ENCODE assay signal across 9 cellular contexts in genomic region chr4:2259036-2259540, GRCh38. TPM values are rescaled to one million over a fixed set of nuclear protein-coding genes. Genes with fewer than 3 reads are reported as not detected.
DNase-seq lines count a peak whose midpoint lies in the region; ATAC-seq and TF ChIP-seq lines count a peak whose summit lies in the region.
"Had no signal": no experiment of that assay in that cellular context is flagged by ENCODE, and none has a peak within 500 bp of the region (broad histone marks: within the 10 kb centered on the region; RNA-seq: fewer than 3 reads in every experiment).

No MANE protein-coding gene starts in this region.

- H3K9me3 ChIP-seq in right atrium auricular region (no peaks in the 10 kb centered on the region), gastrocnemius medialis (no peaks in the 10 kb centered on the region), OCI-LY7 (ENCODE audit: low read length) (no peaks in the 10 kb centered on the region), A673 (ENCODE audit: low read depth, low read length, poor library complexity, severe bottlenecking) (no peaks in the 10 kb centered on the region)

- H3K27me3 ChIP-seq in right atrium auricular region = no peaks in the 10 kb centered on the region
- no peaks in the 10 kb centered on the region for H3K27me3 ChIP-seq in gastrocnemius medialis
- no peaks in the 10 kb centered on the region for H3K27me3 ChIP-seq in A673 (replicated peaks; ENCODE audit: insufficient read depth, low read depth, low read length, poor library complexity)

- no peaks in the 10 kb centered on the region for H3K79me2 ChIP-seq in OCI-LY7 (ENCODE audit: insufficient read depth, low read depth, low read length)

- H3K36me3 ChIP-seq in right atrium auricular region (peaks cover 11% of the 10 kb centered on the region), gastrocnemius medialis (peaks cover 0 to 6% of the 10 kb centered on the region in 2 donors), OCI-LY7 (ENCODE audit: insufficient read depth, low read length) (no peaks in the 10 kb centered on the region), A673 (ENCODE audit: insufficient read depth, low read length, poor library complexity, severe bottlenecking) (no peaks in the 10 kb centered on the region)

- H3K27ac ChIP-seq in angular gyrus (ENCODE audit: low read depth, low read length) = peak overlapping the region; percentile 88
- H3K27ac ChIP-seq in right atrium auricular region = peak overlapping the region; percentile 87 to 93
- H3K27ac ChIP-seq in gastrocnemius medialis = peak overlapping the region; percentile 85 to 98 (median 94)
- H3K27ac ChIP-seq in OCI-LY7 (ENCODE audit: low read depth, low read length, poor library complexity, severe bottlenecking) = no peak overlapping the region
- H3K27ac ChIP-seq in A673 (ENCODE audit: low read depth, low read length, poor library complexity, severe bottlenecking) = no peak overlapping the region

- no peak for TF ChIP-seq POLR2A in gastrocnemius medialis (IDR thresholded peaks at IDR 0.05)

- peaks cover 0 to 75% of the 10 kb centered on the region in 2 donors for H3K4me1 ChIP-seq in right atrium auricular region
- peaks cover 60 to 83% of the 10 kb centered on the region in 2 donors for H3K4me1 ChIP-seq in gastrocnemius medialis
- peaks cover 14% of the 10 kb centered on the region for H3K4me1 ChIP-seq in OCI-LY7 (ENCODE audit: insufficient read depth, low read length, poor library complexity, severe bottlenecking)
- peaks cover 20% of the 10 kb centered on the region for H3K4me1 ChIP-seq in A673 (ENCODE audit: insufficient read depth, low read length, poor library complexity, severe bottlenecking)

- no peak overlapping the region for H2AFZ ChIP-seq in OCI-LY7 (ENCODE audit: low read length)

- no peak for ATAC-seq in gastrocnemius medialis

- peak; percentile 68 for DNase-seq in G401 (ENCODE audit: low spot score)
- DNase-seq in right atrium auricular region (ENCODE audit: low spot score) = no peak
- DNase-seq in gastrocnemius medialis = peak; percentile 1 to 10
- no peak for DNase-seq in OCI-LY7 (ENCODE audit: low spot score)
- DNase-seq in hypothalamus (lab: John Stamatoyannopoulos, UW) = no peak
- no peak for DNase-seq in A673 (ENCODE audit: low spot score)
- no peak for DNase-seq in amygdala (lab: John Stamatoyannopoulos, UW)
- DNase-seq: SIG-M5 had no signal

- POLR2A ChIA-PET in OCI-LY7 (lab: Charles Lee) (no interaction called here), A673 (lab: Charles Lee; ENCODE audit: low non-redundant PET) (no interaction called here)

- no peak for TF ChIP-seq CTCF in right atrium auricular region (IDR thresholded peaks at IDR 0.05)
- TF ChIP-seq CTCF in gastrocnemius medialis (IDR thresholded peaks at IDR 0.05 in 4 of 5, conservative IDR thresholded peaks at IDR 0.05 in 1 of 5) = no peak
- no peak for TF ChIP-seq CTCF in OCI-LY7 (conservative IDR thresholded peaks at IDR 0.05; ENCODE audit: low read length)
- no peak for TF ChIP-seq CTCF in A673 (conservative IDR thresholded peaks at IDR 0.05; ENCODE audit: low read depth, low read length)

- CTCF ChIA-PET in OCI-LY7 (lab: Charles Lee; ENCODE audit: unreplicated experiment) = no interaction called here
- CTCF ChIA-PET in A673 (lab: Charles Lee) = no interaction called here

- in situ Hi-C loops in G401 (cut with HindIII; ENCODE audit: low sequenced_read_pairs) (no loop called here), gastrocnemius medialis (cut with MboI; ENCODE audit: low sequenced_read_pairs in 4 of 4) (no loop called here)

- H3K9me2 ChIP-seq in OCI-LY7 (ENCODE audit: insufficient read depth, low read length) = no peaks in the 10 kb centered on the region

- no peak overlapping the region for H3K4me2 ChIP-seq in OCI-LY7 (ENCODE audit: low read length)

- H3K4me3 ChIP-seq in right atrium auricular region = peak overlapping the region in 1 of 2 donors; percentile 81
- H3K4me3 ChIP-seq in gastrocnemius medialis = peak overlapping the region; percentile 13 to 99 (median 62)
- no peak overlapping the region for H3K4me3 ChIP-seq in OCI-LY7 (ENCODE audit: low read depth, low read length, poor library complexity, severe bottlenecking)
- no peak overlapping the region for H3K4me3 ChIP-seq in A673 (ENCODE audit: low read depth, low read length, poor library complexity, severe bottlenecking)

- no peaks in the 10 kb centered on the region for H4K20me1 ChIP-seq in OCI-LY7 (ENCODE audit: insufficient read depth, low read length)

- no TSS peak for BruUV-seq in OCI-LY7 (replicated peaks; lab: Mats Ljungman, UMichigan)
- BruUV-seq in A673 (replicated peaks; lab: Mats Ljungman, UMichigan) = no TSS peak

- intact Hi-C loops in gastrocnemius medialis (cut with DNase I; ENCODE audit: low total_unique reads) = no loop called here
- intact Hi-C loops in OCI-LY7 (cut with micrococcal nuclease; ENCODE audit: unreplicated experiment) = no loop called here
- intact Hi-C loops in A673 (cut with micrococcal nuclease; ENCODE audit: unreplicated experiment) = no loop called here

RNA-seq across cellular contexts. Expression of gene MXD4, which starts 2.8 kb away (rescaled TPM):
- total RNA-seq in G401 (2014; rRNA removed; shearing (Covaris generic)) = 53.2 and 72.2 TPM in 2 replicates
- total RNA-seq in right atrium auricular region (10 to 100 TPM; 33.4 to 34.9 TPM), gastrocnemius medialis (10 to 100 TPM; 20.4 to 29.4 (median 27.7) TPM), OCI-LY7 (2022) (10.4 and 11.6 TPM in 2 replicates), A673 (2021) (9.1 and 12.7 TPM in 2 replicates)
- 2.4 and 3.0 TPM in 2 replicates for total RNA-seq in OCI-LY7 (2014; rRNA removed; shearing (Covaris generic))

RNA-seq across cellular contexts. Expression of gene HAUS3, which starts 17.2 kb away (rescaled TPM):
- total RNA-seq in G401 (2014; rRNA removed; shearing (Covaris generic)) = 12.3 and 15.5 TPM in 2 replicates
- total RNA-seq in right atrium auricular region = 1 to 10 TPM; 3.7 to 4.1 TPM
- total RNA-seq in gastrocnemius medialis = 10 to 100 TPM in 2 of 4 donors, 1 to 10 TPM in 2; 4.8 to 12.1 (median 9.5) TPM
- total RNA-seq in OCI-LY7 (2014; rRNA removed; shearing (Covaris generic)) = 15.9 and 20.1 TPM in 2 replicates
- 21.1 and 22.2 TPM in 2 replicates for total RNA-seq in OCI-LY7 (2022)
- 25.6 and 27.7 TPM in 2 replicates for total RNA-seq in A673 (2021)

RNA-seq across cellular contexts. Expression of gene POLN, which starts 17.2 kb away (rescaled TPM):
- 0.17 and 0.49 TPM in 2 replicates for total RNA-seq in G401 (2014; rRNA removed; shearing (Covaris generic))
- total RNA-seq in right atrium auricular region (1 to 10 TPM; 1.3 to 2.8 TPM), gastrocnemius medialis (1 to 10 TPM in 1 of 4 donors, under 1 TPM in 2, not detected in 1; 0.71 to 2.0 (median 0.86) TPM), OCI-LY7 (2022) (3.5 and 4.0 TPM in 2 replicates), A673 (2021) (2.5 and 4.0 TPM in 2 replicates)
- total RNA-seq in OCI-LY7 (2014; rRNA removed; shearing (Covaris generic)) = 2.7 and 4.4 TPM in 2 replicates

Comparison
In these comparisons a context has a peak if more than half of its experiments do, and no peak if none do; other contexts are left out.
1. DNase-seq: peak in G401 (single experiment) and gastrocnemius medialis (2 of 2); none in right atrium auricular region (single experiment), OCI-LY7 (single experiment), hypothalamus (0 of 51), A673 (single experiment) and amygdala (0 of 56).
2. H3K27ac ChIP-seq: peak in angular gyrus (single experiment), right atrium auricular region (2 of 2) and gastrocnemius medialis (4 of 4); none in OCI-LY7 (single experiment) and A673 (single experiment).
3. H3K4me3 ChIP-seq: peak in gastrocnemius medialis (4 of 4); none in OCI-LY7 (single experiment) and A673 (single experiment).